Comparison of ENCODE assay signal across 1 cellular context in genomic region chr9:111483862-111484563, GRCh38.
TF ChIP-seq lines count a peak whose summit lies in the region.

A gene with protein sequence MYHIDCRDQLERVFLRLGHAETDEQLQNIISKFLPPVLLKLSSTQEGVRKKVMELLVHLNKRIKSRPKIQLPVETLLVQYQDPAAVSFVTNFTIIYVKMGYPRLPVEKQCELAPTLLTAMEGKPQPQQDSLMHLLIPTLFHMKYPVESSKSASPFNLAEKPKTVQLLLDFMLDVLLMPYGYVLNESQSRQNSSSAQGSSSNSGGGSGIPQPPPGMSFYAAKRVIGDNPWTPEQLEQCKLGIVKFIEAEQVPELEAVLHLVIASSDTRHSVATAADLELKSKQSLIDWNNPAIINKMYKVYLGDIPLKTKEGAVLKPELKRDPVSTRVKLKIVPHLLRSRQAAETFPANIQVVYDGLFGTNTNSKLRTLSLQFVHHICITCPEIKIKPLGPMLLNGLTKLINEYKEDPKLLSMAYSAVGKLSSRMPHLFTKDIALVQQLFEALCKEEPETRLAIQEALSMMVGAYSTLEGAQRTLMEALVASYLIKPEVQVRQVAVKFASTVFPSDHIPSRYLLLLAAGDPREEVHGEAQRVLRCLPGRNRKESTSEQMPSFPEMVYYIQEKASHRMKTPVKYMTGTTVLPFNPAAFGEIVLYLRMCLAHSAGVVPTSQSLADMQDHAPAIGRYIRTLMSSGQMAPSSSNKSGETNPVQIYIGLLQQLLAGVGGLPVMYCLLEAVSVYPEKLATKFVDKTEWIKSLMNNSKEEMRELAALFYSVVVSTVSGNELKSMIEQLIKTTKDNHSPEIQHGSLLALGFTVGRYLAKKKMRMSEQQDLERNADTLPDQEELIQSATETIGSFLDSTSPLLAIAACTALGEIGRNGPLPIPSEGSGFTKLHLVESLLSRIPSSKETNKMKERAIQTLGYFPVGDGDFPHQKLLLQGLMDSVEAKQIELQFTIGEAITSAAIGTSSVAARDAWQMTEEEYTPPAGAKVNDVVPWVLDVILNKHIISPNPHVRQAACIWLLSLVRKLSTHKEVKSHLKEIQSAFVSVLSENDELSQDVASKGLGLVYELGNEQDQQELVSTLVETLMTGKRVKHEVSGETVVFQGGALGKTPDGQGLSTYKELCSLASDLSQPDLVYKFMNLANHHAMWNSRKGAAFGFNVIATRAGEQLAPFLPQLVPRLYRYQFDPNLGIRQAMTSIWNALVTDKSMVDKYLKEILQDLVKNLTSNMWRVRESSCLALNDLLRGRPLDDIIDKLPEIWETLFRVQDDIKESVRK (N-terminal part only) (minus strand): TSS chr9:111484383. CDS start chr9:111472918, 11,465 bp downstream.

TF ChIP-seq in WTC11, 78 proteins besides CTCF, POLR2A, EP300 and RAD21 (continued from another document and continues in another):
- TF ChIP-seq PRDM15 (CRISPR knock-in tag; IDR thresholded peaks at IDR 0.05) (no peak), JUN (CRISPR knock-in tag; IDR thresholded peaks at IDR 0.05) (0 out of 2 replicates have a peak, but pooled peaks have one; percentile 41), RORB (CRISPR knock-in tag; IDR thresholded peaks at IDR 0.05) (no peak), CDX4 (CRISPR knock-in tag; IDR thresholded peaks at IDR 0.05; ENCODE audit: borderline replicate concordance) (no peak), GABPB1 (CRISPR knock-in tag; IDR thresholded peaks at IDR 0.05) (no peak), ATF3 (CRISPR knock-in tag; conservative IDR thresholded peaks at IDR 0.05) (no peak), ESRRA (CRISPR knock-in tag; IDR thresholded peaks at IDR 0.05; ENCODE audit: borderline replicate concordance) (0 out of 2 replicates have a peak, but pooled peaks have one; percentile 12), ZNF219 (CRISPR knock-in tag; IDR thresholded peaks at IDR 0.05; ENCODE audit: borderline replicate concordance) (no peak), TEAD1 (CRISPR knock-in tag; IDR thresholded peaks at IDR 0.05) (peak; percentile 54; the same call in 1 of the 2 replicates), ZNF317 (CRISPR knock-in tag; IDR thresholded peaks at IDR 0.05; ENCODE audit: borderline replicate concordance, low read depth) (no peak), ETV6 (CRISPR knock-in tag; IDR thresholded peaks at IDR 0.05) (peak; percentile 44; the same call in 1 of the 2 replicates), ELF4 (CRISPR knock-in tag; IDR thresholded peaks at IDR 0.05; ENCODE audit: low read depth) (no peak), ZNF138 (CRISPR knock-in tag; conservative IDR thresholded peaks at IDR 0.05) (no peak), CBFB (CRISPR knock-in tag; IDR thresholded peaks at IDR 0.05; ENCODE audit: low read depth) (no peak; the same call in 1 of the 2 replicates), TP53 (CRISPR knock-in tag; IDR thresholded peaks at IDR 0.05) (no peak), SP1 (CRISPR knock-in tag; conservative IDR thresholded peaks at IDR 0.05) (0 out of 2 replicates have a peak, but pooled peaks have one; percentile 45), E2F5 (CRISPR knock-in tag; IDR thresholded peaks at IDR 0.05) (0 out of 2 replicates have a peak, but pooled peaks have one; percentile 39), ARID4B (CRISPR knock-in tag; IDR thresholded peaks at IDR 0.05; ENCODE audit: borderline replicate concordance) (peak; percentile 61), KAT7 (CRISPR knock-in tag; IDR thresholded peaks at IDR 0.05; ENCODE audit: borderline replicate concordance) (peak; percentile 38; the same call in 1 of the 2 replicates), IRF1 (CRISPR knock-in tag; IDR thresholded peaks at IDR 0.05) (no peak), ZNF423 (CRISPR knock-in tag; IDR thresholded peaks at IDR 0.05) (no peak), ZNF416 (CRISPR knock-in tag; IDR thresholded peaks at IDR 0.05) (no peak), PREB (CRISPR knock-in tag; IDR thresholded peaks at IDR 0.05; ENCODE audit: borderline replicate concordance) (no peak), RELA (CRISPR knock-in tag; IDR thresholded peaks at IDR 0.05; ENCODE audit: borderline replicate concordance) (no peak), CREB1 (CRISPR knock-in tag; IDR thresholded peaks at IDR 0.05) (no peak), SMAD3 (CRISPR knock-in tag; IDR thresholded peaks at IDR 0.05; ENCODE audit: borderline replicate concordance) (no peak), ZSCAN18 (CRISPR knock-in tag; IDR thresholded peaks at IDR 0.05) (no peak), ZNF263 (CRISPR knock-in tag; IDR thresholded peaks at IDR 0.05; ENCODE audit: low read depth) (no peak), E2F1 (CRISPR knock-in tag; IDR thresholded peaks at IDR 0.05) (no peak), NFATC4 (CRISPR knock-in tag; IDR thresholded peaks at IDR 0.05) (no peak)
- TF ChIP-seq, protein P1, sequence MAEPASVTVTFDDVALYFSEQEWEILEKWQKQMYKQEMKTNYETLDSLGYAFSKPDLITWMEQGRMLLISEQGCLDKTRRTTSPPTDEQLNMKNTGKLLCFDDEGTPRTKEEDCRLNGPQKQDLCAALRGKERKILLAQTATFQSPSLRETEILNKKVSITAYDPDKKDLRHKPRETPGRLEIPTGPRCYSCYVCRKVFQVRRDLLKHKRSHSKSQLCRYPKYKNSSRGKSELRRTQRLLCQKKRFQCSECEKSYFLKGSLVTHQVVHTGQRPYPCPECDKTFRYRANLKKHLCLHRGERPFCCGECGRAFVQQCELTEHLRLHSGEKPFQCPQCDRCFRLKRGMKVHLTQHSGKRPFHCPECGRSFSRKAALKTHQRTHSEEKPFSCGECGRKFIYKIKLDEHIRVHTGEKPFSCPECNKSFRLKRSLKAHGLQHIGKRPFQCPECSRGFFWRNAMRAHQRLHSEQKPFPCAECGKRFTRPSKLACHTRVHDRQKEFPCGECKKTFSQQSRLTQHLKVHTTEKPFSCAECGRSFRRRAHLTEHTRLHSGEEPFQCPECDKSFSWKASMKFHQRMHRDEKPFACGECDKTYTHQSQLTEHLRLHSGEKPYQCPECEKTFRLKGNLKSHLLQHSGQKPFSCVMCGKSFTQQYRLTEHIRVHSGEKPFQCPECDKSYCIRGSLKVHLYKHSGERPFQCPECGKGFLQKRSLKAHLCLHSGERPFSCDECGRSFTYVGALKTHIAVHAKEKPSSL (CRISPR knock-in tag; conservative IDR thresholded peaks at IDR 0.05): no peak
